In the genomic region with DNA sequence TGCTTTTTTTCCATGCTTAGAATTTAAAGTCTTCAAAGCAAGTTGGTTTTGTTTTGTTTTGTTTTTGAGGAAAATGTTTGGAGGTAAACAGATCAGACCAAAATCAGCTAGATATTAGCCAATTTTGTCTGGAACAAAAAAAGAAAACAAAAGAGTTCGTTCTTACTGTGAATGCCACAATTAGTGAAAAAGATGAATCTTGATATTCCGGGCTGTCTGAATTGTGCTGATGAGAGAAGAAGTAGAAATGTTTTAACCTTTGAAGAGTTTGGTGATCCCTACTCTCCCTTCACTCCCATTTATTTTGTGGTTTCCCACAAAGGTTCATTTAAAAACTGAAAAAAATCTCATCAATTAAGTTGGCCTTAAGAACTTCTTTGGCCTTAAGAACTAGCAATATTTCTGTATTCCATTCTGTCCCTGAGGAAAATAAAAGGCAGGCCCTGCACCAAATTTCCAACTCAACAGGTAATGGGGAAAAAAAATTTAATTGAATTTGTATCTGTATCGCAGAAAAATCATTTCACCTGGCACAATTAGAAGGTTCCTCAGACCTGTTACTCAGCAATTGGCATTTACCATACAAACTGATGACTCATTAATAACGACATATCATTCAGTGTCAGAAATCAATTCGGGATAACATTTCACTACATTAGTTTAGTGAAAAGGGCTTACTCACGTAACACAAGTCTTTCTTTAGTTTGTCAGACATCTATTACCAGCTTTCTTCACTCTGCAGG, we compare ENCODE assay signal across 9 cellular contexts. TPM values are rescaled to one million over a fixed set of nuclear protein-coding genes. Genes with fewer than 3 reads are reported as not detected.
A peak's percentile ranks its signal among the peaks of the same experiment; 100 is the strongest.
DNase-seq lines count a peak whose midpoint lies in the region; ATAC-seq and TF ChIP-seq lines count a peak whose summit lies in the region.
"Had no signal": no experiment of that assay in that cellular context is flagged by ENCODE, and none has a peak within 500 bp of the region (broad histone marks: within the 10 kb centered on the region; RNA-seq: fewer than 3 reads in every experiment).

No MANE protein-coding gene starts in this region.

- H3K4me1 ChIP-seq in CD4-positive, CD25-positive, alpha-beta regulatory T cell (ENCODE audit: control insufficient read depth, insufficient read depth, low read length, poor library complexity, severe bottlenecking), result peaks cover 35% of the 10 kb centered on the region
- H3K4me1 ChIP-seq in uterus, result peaks cover 9 to 11% of the 10 kb centered on the region in 2 donors

- H3K36me3 Mint-ChIP-seq in CD4-positive, CD25-positive, alpha-beta regulatory T cell, result no peaks in the 10 kb centered on the region
- H3K36me3 Mint-ChIP-seq in memory B cell, result peaks cover 2% of the 10 kb centered on the region

- no peak for TF ChIP-seq CTCF in astrocyte of the cerebellum (IDR thresholded peaks at IDR 0.05; ENCODE audit: low read depth, low read length, missing control alignments)
- no peak for TF ChIP-seq CTCF in uterus (IDR thresholded peaks at IDR 0.05)

- H3K9me3 Mint-ChIP-seq in CD4-positive, CD25-positive, alpha-beta regulatory T cell, result peaks cover 0 to 3% (median 0%) of the 10 kb centered on the region in 7 donors
- H3K9me3 Mint-ChIP-seq in memory B cell, result no peaks in the 10 kb centered on the region

- no peak for ATAC-seq in CD4-positive, CD25-positive, alpha-beta regulatory T cell (ENCODE audit: low read depth in 2 of 2)
- ATAC-seq in HG02642 (IDR thresholded peaks at IDR 0.05; ENCODE audit: poor library complexity, unreplicated experiment), result peak; percentile 1
- ATAC-seq in memory B cell (ENCODE audit: low read depth), result no peak
- ATAC-seq in HG02798 (IDR thresholded peaks at IDR 0.05; ENCODE audit: poor library complexity, unreplicated experiment), result no peak

- H3K9me3 ChIP-seq in CD4-positive, CD25-positive, alpha-beta regulatory T cell (ENCODE audit: control insufficient read depth in 2 of 2, low read length in 2 of 2), result no peaks in the 10 kb centered on the region
- no peaks in the 10 kb centered on the region for H3K9me3 ChIP-seq in uterus

- H3K27me3 ChIP-seq in CD4-positive, CD25-positive, alpha-beta regulatory T cell (ENCODE audit: control insufficient read depth, insufficient read depth, low read length), result no peaks in the 10 kb centered on the region
- H3K27me3 ChIP-seq in uterus, result no peaks in the 10 kb centered on the region

- no peaks in the 10 kb centered on the region for H3K36me3 ChIP-seq in CD4-positive, CD25-positive, alpha-beta regulatory T cell (ENCODE audit: control insufficient read depth, insufficient read depth, low read length)
- no peaks in the 10 kb centered on the region for H3K36me3 ChIP-seq in uterus

- peak overlapping the region; percentile 84 for H3K27ac ChIP-seq in CD4-positive, CD25-positive, alpha-beta regulatory T cell (ENCODE audit: insufficient read depth, low read length, poor library complexity, severe bottlenecking)
- H3K27ac ChIP-seq in uterus, result peak overlapping the region; percentile 92

- intact Hi-C loops in uterus (cut with DNase I; ENCODE audit: low total_unique reads), result no loop called here

- H3K4me3 Mint-ChIP-seq in CD4-positive, CD25-positive, alpha-beta regulatory T cell, result peak overlapping the region; percentile 90 to 96 (median 94)
- H3K4me3 Mint-ChIP-seq in memory B cell, result peak overlapping the region; percentile 91

- peak overlapping the region; percentile 79 for H3K4me3 ChIP-seq in CD4-positive, CD25-positive, alpha-beta regulatory T cell (ENCODE audit: low read depth, low read length)
- H3K4me3 ChIP-seq in astrocyte of the cerebellum (ENCODE audit: low read depth, low read length) (peak overlapping the region; percentile 49), uterus (peak overlapping the region; percentile 48 to 51)

- H3K4me1 Mint-ChIP-seq in CD4-positive, CD25-positive, alpha-beta regulatory T cell, result peaks cover 27 to 63% (median 45%) of the 10 kb centered on the region in 4 donors
- H3K4me1 Mint-ChIP-seq in memory B cell, result peaks cover 31% of the 10 kb centered on the region

- no peak for TF ChIP-seq POLR2A in uterus (IDR thresholded peaks at IDR 0.05)

- no peak for DNase-seq in CD4-positive, CD25-positive, alpha-beta regulatory T cell
- DNase-seq in astrocyte of the cerebellum (ENCODE audit: low read depth) (no peak), memory B cell (ENCODE audit: low spot score in 2 of 2) (no peak), uterus (no peak), GDM1 (lab: John Stamatoyannopoulos, UW) (no peak), amniotic stem cell (lab: John Stamatoyannopoulos, UW) (no peak)

- in situ Hi-C loops in astrocyte of the cerebellum (cut with HindIII; ENCODE audit: low sequenced_read_pairs), result no loop called here

- peak overlapping the region; percentile 98 to 99 (median 98) for H3K27ac Mint-ChIP-seq in CD4-positive, CD25-positive, alpha-beta regulatory T cell
- peak overlapping the region; percentile 96 for H3K27ac Mint-ChIP-seq in memory B cell

- no peaks in the 10 kb centered on the region for H3K27me3 Mint-ChIP-seq in CD4-positive, CD25-positive, alpha-beta regulatory T cell
- no peaks in the 10 kb centered on the region for H3K27me3 Mint-ChIP-seq in memory B cell

RNA-seq across cellular contexts. Expression of a gene that starts 0.6 kb away (rescaled TPM):
- 0.27 TPM for total RNA-seq in CD4-positive, CD25-positive, alpha-beta regulatory T cell
- 1 to 10 TPM in 2 of 4 donors, under 1 TPM in 1, not detected in 1; 0.54 to 2.2 (median 1.7) TPM for polyA plus RNA-seq in CD4-positive, CD25-positive, alpha-beta regulatory T cell
- total RNA-seq in uterus, result 1 to 10 TPM in 2 of 4 donors, not detected in 2; 2.9 to 4.6 TPM

RNA-seq across cellular contexts. Expression of a gene that starts 55.9 kb away (rescaled TPM):
- total RNA-seq in CD4-positive, CD25-positive, alpha-beta regulatory T cell, result not detected
- polyA plus RNA-seq in CD4-positive, CD25-positive, alpha-beta regulatory T cell, result not detected
- not detected for total RNA-seq in uterus
- total RNA-seq: renal cortical epithelial cell had no signal
